In genomic region chr12:53483979-53484377, GRCh38 we compare ENCODE assay signal across 16 cellular contexts. TPM values are rescaled to one million over a fixed set of nuclear protein-coding genes. Genes with fewer than 3 reads are reported as not detected.
A peak's percentile ranks its signal among the peaks of the same experiment; 100 is the strongest.
DNase-seq lines count a peak whose midpoint lies in the region; ATAC-seq and TF ChIP-seq lines count a peak whose summit lies in the region.
"Had no signal": no experiment of that assay in that cellular context is flagged by ENCODE, and none has a peak within 500 bp of the region (broad histone marks: within the 10 kb centered on the region; RNA-seq: fewer than 3 reads in every experiment).

No MANE protein-coding gene starts in this region.

- no peak overlapping the region for H2AFZ ChIP-seq in DND-41 (ENCODE audit: low read depth, low read length)

- H3K9me3 ChIP-seq in DND-41 (ENCODE audit: insufficient read depth, low read length, severe bottlenecking), result no peaks in the 10 kb centered on the region
- H3K9me3 ChIP-seq: gastroesophageal sphincter had no signal

- H4K20me1 ChIP-seq in DND-41 (ENCODE audit: insufficient read depth, low read length), result peaks cover 46% of the 10 kb centered on the region

- DNase-seq in DND-41, result no peak
- DNase-seq in activated CD8-positive, alpha-beta T cell treated with anti-CD3 and anti-CD28 coated beads, Interleukin-2, amount 10 ng/mL, durations not matched to agents 7 days and 5 days, result no peak
- no peak for DNase-seq in mesothelial cell of epicardium (ENCODE audit: low spot score in 2 of 2, unreplicated experiment in 2 of 2)
- no peak for DNase-seq in NCI-H1930 (lab: John Stamatoyannopoulos, UW)
- no peak for DNase-seq in hippocampal formation (lab: John Stamatoyannopoulos, UW)
- no peak for DNase-seq in COLO668 (lab: John Stamatoyannopoulos, UW; ENCODE audit: unreplicated experiment)
- DNase-seq: Kasumi-1; NCI-H2081; SIG-M5; stimulated activated naive CD4-positive, alpha-beta T cell treated with Interleukin-2 at 50 U/mL for 16 hours had no signal

- H3K79me2 ChIP-seq in DND-41 (ENCODE audit: insufficient read depth, low read length), result peaks cover 6% of the 10 kb centered on the region; the same call in 1 of the 2 replicates

- H3K4me1 Mint-ChIP-seq in activated CD8-positive, alpha-beta T cell treated with anti-CD3 and anti-CD28 coated beads, Interleukin-2, amount 10 ng/mL, durations not matched to agents 7 days and 5 days (ENCODE audit: low read depth), result peaks cover 5% of the 10 kb centered on the region
- peaks cover 3% of the 10 kb centered on the region for H3K4me1 Mint-ChIP-seq in mesothelial cell of epicardium

- H3K36me3 Mint-ChIP-seq in activated CD8-positive, alpha-beta T cell treated with anti-CD3 and anti-CD28 coated beads, Interleukin-2, amount 10 ng/mL, durations not matched to agents 7 days and 5 days (ENCODE audit: low read depth), result peaks cover 66% of the 10 kb centered on the region
- H3K36me3 Mint-ChIP-seq in mesothelial cell of epicardium, result peaks cover 12% of the 10 kb centered on the region

- peak overlapping the region; percentile 45 for H3K27ac ChIP-seq in 22Rv1
- H3K27ac ChIP-seq in DND-41 (ENCODE audit: low read length), result no peak overlapping the region

- no peak overlapping the region for H3K27ac Mint-ChIP-seq in activated CD8-positive, alpha-beta T cell treated with anti-CD3 and anti-CD28 coated beads, Interleukin-2, amount 10 ng/mL, durations not matched to agents 7 days and 5 days
- peak overlapping the region; percentile 2 for H3K27ac Mint-ChIP-seq in mesothelial cell of epicardium

- no peaks in the 10 kb centered on the region for H3K9me3 Mint-ChIP-seq in activated CD8-positive, alpha-beta T cell treated with anti-CD3 and anti-CD28 coated beads, Interleukin-2, amount 10 ng/mL, durations not matched to agents 7 days and 5 days (ENCODE audit: insufficient read depth)
- H3K9me3 Mint-ChIP-seq in mesothelial cell of epicardium, result no peaks in the 10 kb centered on the region

- peaks cover 89% of the 10 kb centered on the region for H3K36me3 ChIP-seq in DND-41 (ENCODE audit: insufficient read depth, low read length)

- CTCF ChIA-PET in activated CD8-positive, alpha-beta T cell treated with anti-CD3 and anti-CD28 coated beads, Interleukin-2, amount 10 ng/mL, durations not matched to agents 7 days and 5 days (lab: Charles Lee), result no interaction called here

- no peaks in the 10 kb centered on the region for H3K27me3 Mint-ChIP-seq in activated CD8-positive, alpha-beta T cell treated with anti-CD3 and anti-CD28 coated beads, Interleukin-2, amount 10 ng/mL, durations not matched to agents 7 days and 5 days (ENCODE audit: low read depth)
- no peaks in the 10 kb centered on the region for H3K27me3 Mint-ChIP-seq in mesothelial cell of epicardium (ENCODE audit: low read depth)

- POLR2A ChIA-PET in activated CD8-positive, alpha-beta T cell treated with anti-CD3 and anti-CD28 coated beads, Interleukin-2, amount 10 ng/mL, durations not matched to agents 7 days and 5 days (lab: Charles Lee), result interaction anchor here (0.9 to 2.2 kb wide), 2 partner anchors 17 to 28 kb away, joined by 3 to 14 read pairs; partner anchors contain the start of gene TARBP2

- no peak for TF ChIP-seq CTCF in 22Rv1 (IDR thresholded peaks at IDR 0.05)
- TF ChIP-seq CTCF in DND-41 (IDR thresholded peaks at IDR 0.05; ENCODE audit: borderline replicate concordance, extremely low read depth, low read length, poor library complexity, severe bottlenecking), result no peak
- TF ChIP-seq CTCF in mesothelial cell of epicardium (IDR thresholded peaks at IDR 0.05; ENCODE audit: unreplicated experiment), result no peak

- no peak overlapping the region for H3K4me3 ChIP-seq in DND-41 (ENCODE audit: low read depth in 1 of 2, low read length in 2 of 2)
- H3K4me3 ChIP-seq: gastroesophageal sphincter had no signal

- H3K4me2 ChIP-seq in DND-41 (ENCODE audit: insufficient read depth, low read length), result no peak overlapping the region

- no peak overlapping the region for H3K4me3 Mint-ChIP-seq in activated CD8-positive, alpha-beta T cell treated with anti-CD3 and anti-CD28 coated beads, Interleukin-2, amount 10 ng/mL, durations not matched to agents 7 days and 5 days
- no peak overlapping the region for H3K4me3 Mint-ChIP-seq in mesothelial cell of epicardium

- H3K9ac ChIP-seq in DND-41 (ENCODE audit: low read depth, low read length), result no peak overlapping the region

- peak; percentile 9; the same call in 1 of the 3 replicates for ATAC-seq in DND-41 (ENCODE audit: insufficient read depth, low read depth)
- ATAC-seq in activated CD8-positive, alpha-beta T cell treated with anti-CD3 and anti-CD28 coated beads, Interleukin-2, amount 10 ng/mL, durations not matched to agents 7 days and 5 days, result peak; percentile 5
- ATAC-seq in HG03520 (IDR thresholded peaks at IDR 0.05; ENCODE audit: unreplicated experiment), result no peak
- ATAC-seq: gastroesophageal sphincter had no signal

- no peaks in the 10 kb centered on the region for H3K4me1 ChIP-seq in DND-41 (ENCODE audit: insufficient read depth, low read length)

- no peaks in the 10 kb centered on the region for H3K27me3 ChIP-seq in DND-41 (ENCODE audit: insufficient read depth, low read length, poor library complexity)
- H3K27me3 ChIP-seq: gastroesophageal sphincter had no signal

RNA-seq across cellular contexts. Expression of gene MAP3K12, which starts 15.3 kb away (rescaled TPM):
- total RNA-seq in activated CD8-positive, alpha-beta T cell treated with anti-CD3 and anti-CD28 coated beads, Interleukin-2, amount 10 ng/mL, durations not matched to agents 7 days and 5 days, result 10 to 100 TPM; 22.7 to 22.9 TPM
- 35.4 to 41.8 TPM (median 37.0 TPM) in 3 replicates for total RNA-seq in mesothelial cell of epicardium

RNA-seq across cellular contexts. Expression of gene TARBP2, which starts 17.1 kb away (rescaled TPM):
- total RNA-seq in activated CD8-positive, alpha-beta T cell treated with anti-CD3 and anti-CD28 coated beads, Interleukin-2, amount 10 ng/mL, durations not matched to agents 7 days and 5 days, result 10 to 100 TPM; 30.3 to 36.9 TPM
- 45.6 to 50.5 TPM (median 50.4 TPM) in 3 replicates for total RNA-seq in mesothelial cell of epicardium

RNA-seq across cellular contexts. Expression of gene NPFF, which starts 23.3 kb away (rescaled TPM):
- not detected for total RNA-seq in activated CD8-positive, alpha-beta T cell treated with anti-CD3 and anti-CD28 coated beads, Interleukin-2, amount 10 ng/mL, durations not matched to agents 7 days and 5 days
- not detected in 3 replicates for total RNA-seq in mesothelial cell of epicardium
- total RNA-seq: bronchial epithelial cell, gastroesophageal sphincter, H1, mononuclear cell had no signal

RNA-seq across cellular contexts. Expression of gene PCBP2, which starts 32.1 kb away (rescaled TPM):
- total RNA-seq in activated CD8-positive, alpha-beta T cell treated with anti-CD3 and anti-CD28 coated beads, Interleukin-2, amount 10 ng/mL, durations not matched to agents 7 days and 5 days, result 100 to 1,000 TPM; 813 to 836 TPM
- total RNA-seq in mesothelial cell of epicardium, result 1,058 to 1,073 TPM (median 1,066 TPM) in 3 replicates

RNA-seq across cellular contexts. Expression of gene PRR13, which starts 42.4 kb away (rescaled TPM):
- 100 to 1,000 TPM; 220 TPM for total RNA-seq in activated CD8-positive, alpha-beta T cell treated with anti-CD3 and anti-CD28 coated beads, Interleukin-2, amount 10 ng/mL, durations not matched to agents 7 days and 5 days
- 74.1 to 87.4 TPM (median 76.2 TPM) in 3 replicates for total RNA-seq in mesothelial cell of epicardium
